In the genomic region with DNA sequence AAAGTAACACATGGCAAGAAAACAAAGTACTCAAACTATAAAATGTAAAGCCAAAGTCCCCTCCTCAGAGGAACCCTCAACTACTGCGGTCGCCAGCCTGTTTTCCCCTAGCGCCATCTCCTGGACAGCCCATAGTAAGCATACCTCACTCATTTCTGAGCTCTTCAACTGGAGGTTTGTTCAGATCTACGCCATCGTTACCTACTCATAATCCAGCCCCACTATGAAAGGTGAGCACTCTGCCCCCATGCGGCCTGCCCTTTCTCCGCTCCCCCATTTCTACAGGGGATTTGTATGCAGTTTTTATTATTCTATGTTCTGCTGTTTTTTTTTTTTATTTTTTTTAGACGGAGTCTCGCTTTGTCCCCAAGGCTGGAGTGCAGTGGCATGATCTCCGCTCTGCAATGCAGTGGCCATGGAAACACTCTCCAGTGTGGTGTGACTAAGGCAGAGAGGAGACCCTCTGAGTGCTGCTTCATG, we compare ENCODE assay signal across 8 cellular contexts. TPM values are rescaled to one million over a fixed set of nuclear protein-coding genes. Genes with fewer than 3 reads are reported as not detected.
DNase-seq lines count a peak whose midpoint lies in the region; ATAC-seq and TF ChIP-seq lines count a peak whose summit lies in the region.

No MANE protein-coding gene starts in this region.

- ATAC-seq in HG02973 (IDR thresholded peaks at IDR 0.05; ENCODE audit: unreplicated experiment) (no peak), HG02588 (IDR thresholded peaks at IDR 0.05; ENCODE audit: unreplicated experiment) (no peak)

- DNase-seq in Daoy (ENCODE audit: low read depth) (peak; percentile 55), HL-60 (ENCODE audit: low read depth in 1 of 2, low spot score in 1 of 2) (peak; percentile 23 to 75), SHP77 treated with DMSO at 0.1 percent for 48 hours (lab: John Stamatoyannopoulos, UW) (peak; percentile 26), glutamatergic neuron (peak; percentile 65), retinal pigment epithelial cell (ENCODE audit: low read depth) (no peak)
- peak; percentile 81 for DNase-seq in activated effector memory CD4-positive, alpha-beta T cell treated with anti-CD3 and anti-CD28 coated beads, Interleukin-2, amount 50 U/mL, for 16 hours

- no peaks in the 10 kb centered on the region for H3K36me3 Mint-ChIP-seq in glutamatergic neuron (ENCODE audit: unreplicated experiment)

- H3K4me3 Mint-ChIP-seq in glutamatergic neuron (ENCODE audit: unreplicated experiment): peak overlapping the region; percentile 18

- no peak overlapping the region for H3K27ac ChIP-seq in HL-60 (replicated peaks)

- TF ChIP-seq CTCF in HL-60 (IDR thresholded peaks at IDR 0.05; ENCODE audit: insufficient read depth, low read length) (peak; percentile 82), glutamatergic neuron (IDR thresholded peaks at IDR 0.05; ENCODE audit: partially characterized antibody, unreplicated experiment) (peak; percentile 56), retinal pigment epithelial cell (conservative IDR thresholded peaks at IDR 0.05; ENCODE audit: low read depth, low read length) (peak; percentile 85)

- H3K9me3 Mint-ChIP-seq in glutamatergic neuron (ENCODE audit: unreplicated experiment): no peaks in the 10 kb centered on the region

- no peaks in the 10 kb centered on the region for H3K27me3 Mint-ChIP-seq in glutamatergic neuron (ENCODE audit: unreplicated experiment)

- peaks cover 12% of the 10 kb centered on the region for H3K4me1 Mint-ChIP-seq in glutamatergic neuron (ENCODE audit: low read depth, unreplicated experiment)

- H3K4me3 ChIP-seq in HL-60 (replicated peaks; ENCODE audit: insufficient read depth, low read length): no peak overlapping the region
- H3K4me3 ChIP-seq in retinal pigment epithelial cell (ENCODE audit: low read length): no peak overlapping the region

- H3K27ac Mint-ChIP-seq in glutamatergic neuron (ENCODE audit: unreplicated experiment): no peak overlapping the region

- H3K27me3 ChIP-seq in HL-60 (ENCODE audit: insufficient read depth, poor library complexity, severe bottlenecking): no peaks in the 10 kb centered on the region

RNA-seq across cellular contexts. Expression of gene OPA3, which starts 26.2 kb away (rescaled TPM):
- 7.4 and 8.9 TPM in 2 replicates for total RNA-seq in Daoy (2014; rRNA removed; shearing (Covaris generic))
- 10.5 TPM for total RNA-seq in glutamatergic neuron (ENCODE audit: unreplicated experiment)

RNA-seq across cellular contexts. Expression of gene GPR4, which starts 43.6 kb away (rescaled TPM):
- not detected in 2 replicates for total RNA-seq in Daoy (2014; rRNA removed; shearing (Covaris generic))
- not detected for total RNA-seq in glutamatergic neuron (ENCODE audit: unreplicated experiment)

RNA-seq across cellular contexts. Expression of gene VASP, which starts 51.2 kb away (rescaled TPM):
- 121 and 175 TPM in 2 replicates for total RNA-seq in Daoy (2014; rRNA removed; shearing (Covaris generic))
- 73.6 TPM for total RNA-seq in glutamatergic neuron (ENCODE audit: unreplicated experiment)
